8 cellular contexts compared by ENCODE assay signal in the genomic region with DNA sequence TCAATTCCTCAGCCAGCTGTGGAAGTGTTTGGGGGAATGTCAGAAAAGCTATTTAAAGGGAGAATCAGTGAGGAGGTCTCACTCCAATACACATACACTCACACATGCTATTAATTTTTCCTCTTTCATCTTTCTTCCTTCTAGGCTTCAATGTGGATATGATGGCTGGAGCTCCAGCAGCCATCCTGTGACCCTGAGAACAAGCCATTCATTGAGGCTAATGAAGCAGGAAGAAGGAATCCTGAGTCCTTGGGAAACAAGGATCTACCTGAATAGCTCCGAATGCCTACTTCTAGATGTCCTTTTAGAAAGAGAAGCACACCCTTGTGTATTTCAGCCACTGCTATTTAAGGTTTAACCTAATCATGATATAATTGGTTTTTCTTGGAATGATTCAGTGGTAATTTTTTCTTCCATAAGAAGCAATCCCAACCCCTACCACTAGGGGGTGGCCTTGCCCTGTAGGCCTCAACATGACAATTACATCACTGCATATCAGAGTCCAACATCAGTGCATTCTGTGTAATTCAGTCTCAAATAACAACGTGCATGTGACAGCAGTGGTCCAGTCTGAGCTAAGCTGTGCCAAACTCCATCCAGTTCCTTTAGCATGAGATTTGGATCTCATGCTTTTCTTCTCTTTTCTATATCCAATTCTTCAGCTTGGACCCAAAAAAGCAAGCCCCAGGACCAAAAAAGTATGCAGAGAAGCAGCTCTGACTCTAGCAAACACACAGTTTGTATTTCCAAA.
DNase-seq lines count a peak whose midpoint lies in the region; ATAC-seq and TF ChIP-seq lines count a peak whose summit lies in the region.

No MANE protein-coding gene starts in this region.

- H3K27me3 ChIP-seq in Caco-2 (replicated peaks; ENCODE audit: control insufficient read depth, insufficient read depth, low read length) (no peaks in the 10 kb centered on the region), IMR-90 (ENCODE audit: control insufficient read depth, insufficient read depth, low read length) (no peaks in the 10 kb centered on the region), gastroesophageal sphincter (no peaks in the 10 kb centered on the region), uterus (no peaks in the 10 kb centered on the region)

- H3K36me3 ChIP-seq in Caco-2 (ENCODE audit: control insufficient read depth, insufficient read depth, low read length) (no peaks in the 10 kb centered on the region), IMR-90 (ENCODE audit: control insufficient read depth, insufficient read depth, low read length) (no peaks in the 10 kb centered on the region), gastroesophageal sphincter (no peaks in the 10 kb centered on the region), uterus (no peaks in the 10 kb centered on the region)

- H4K91ac ChIP-seq in IMR-90 (ENCODE audit: insufficient read depth, low read depth, low read length): 0 out of 2 replicates have a peak overlapping the region, but pooled peaks have one; percentile 12

- H2AK5ac ChIP-seq in IMR-90 (ENCODE audit: low read depth, low read length): 0 out of 2 replicates have a peak overlapping the region, but pooled peaks have one; percentile 31

- peaks cover 5% of the 10 kb centered on the region; the same call in 1 of the 2 replicates for H3K4me1 ChIP-seq in Caco-2
- H3K4me1 ChIP-seq in IMR-90 (ENCODE audit: control insufficient read depth, insufficient read depth, low read length): peaks cover 2% of the 10 kb centered on the region; the same call in 1 of the 2 replicates
- H3K4me1 ChIP-seq in gastroesophageal sphincter: peaks cover 0 to 4% (median 0%) of the 10 kb centered on the region in 3 donors
- no peaks in the 10 kb centered on the region for H3K4me1 ChIP-seq in uterus

- peak overlapping the region; percentile 8 for H2BK5ac ChIP-seq in IMR-90 (ENCODE audit: low read depth, low read length, poor library complexity, severe bottlenecking)

- H3K18ac ChIP-seq in IMR-90 (ENCODE audit: low read depth, low read length): peak overlapping the region; percentile 16; the same call in 1 of the 2 replicates

- H3K79me1 ChIP-seq in IMR-90 (ENCODE audit: low read depth in 1 of 2, low read length in 2 of 2): no peaks in the 10 kb centered on the region

- H2AK9ac ChIP-seq in IMR-90 (replicated peaks; ENCODE audit: low read depth, low read length, poor library complexity): peak overlapping the region; percentile 8

- H3K4me2 ChIP-seq in IMR-90 (ENCODE audit: low read depth, low read length): no peak overlapping the region

- dilution Hi-C loops in IMR-90 (cut with HindIII; ENCODE audit: low sequenced_read_pairs, unreplicated experiment): no loop called here

- POLR2A ChIA-PET in Caco-2 (lab: Charles Lee): no interaction called here
- POLR2A ChIA-PET in IMR-90 (lab: Charles Lee; ENCODE audit: unreplicated experiment): no interaction called here

- no peaks in the 10 kb centered on the region for H3K27me3 Mint-ChIP-seq in Caco-2 (ENCODE audit: insufficient read depth, unreplicated experiment)

- intact Hi-C loops in Caco-2 (cut with micrococcal nuclease; ENCODE audit: unreplicated experiment) (loop anchor here (1.0 to 5.0 kb wide), 5 partner anchors 81 to 291 kb away; no protein-coding TSS in a partner anchor), IMR-90 (cut with micrococcal nuclease) (no loop called here), posterior cingulate gyrus (cut with DNase I) (loop anchor here (1.0 to 5.0 kb wide), 4 partner anchors 81 to 245 kb away; no protein-coding TSS in a partner anchor), uterus (cut with DNase I; ENCODE audit: low total_unique reads) (no loop called here)

- H3K4me3 ChIP-seq in Caco-2 (ENCODE audit: low read depth, low read length) (no peak overlapping the region), IMR-90 (ENCODE audit: insufficient read depth, low read depth, low read length) (no peak overlapping the region), gastroesophageal sphincter (no peak overlapping the region), uterus (no peak overlapping the region)

- H3K36me3 Mint-ChIP-seq in Caco-2 (ENCODE audit: insufficient read depth, unreplicated experiment): no peaks in the 10 kb centered on the region

- no peaks in the 10 kb centered on the region; the same call in 1 of the 2 replicates for H3K9me1 ChIP-seq in IMR-90 (ENCODE audit: insufficient read depth, low read length)

- H3K9me3 Mint-ChIP-seq in Caco-2 (ENCODE audit: unreplicated experiment): no peaks in the 10 kb centered on the region

- no peak for TF ChIP-seq POLR2A in IMR-90 (IDR thresholded peaks at IDR 0.05; ENCODE audit: low read depth, low read length)
- TF ChIP-seq POLR2A in Raji (IDR thresholded peaks at IDR 0.05; ENCODE audit: insufficient read depth, low read depth, low read length): peak; percentile 47; the same call in 1 of the 2 replicates
- no peak for TF ChIP-seq POLR2A in gastroesophageal sphincter (IDR thresholded peaks at IDR 0.05)
- no peak for TF ChIP-seq POLR2A in uterus (IDR thresholded peaks at IDR 0.05)

- no peak overlapping the region for H3K4me3 Mint-ChIP-seq in Caco-2 (ENCODE audit: unreplicated experiment)

- in situ Hi-C loops in IMR-90 (cut with MboI; ENCODE audit: low sequenced_read_pairs): loop anchor here (5.0 kb wide), 1 partner anchor 241 kb away; no protein-coding TSS in a partner anchor

- no peak overlapping the region for H3K4ac ChIP-seq in IMR-90 (ENCODE audit: low read depth, low read length)

- WGBS in IMR-90 (ENCODE audit: extremely low coverage in 2 of 2, insufficient read length in 1 of 2), 2 experiments: no CpG with 5 or more reads among the region's 2 CpGs
- WGBS in gastroesophageal sphincter (ENCODE audit: low coverage in 1 of 2), 2 donors: 8 to 12% methylated on average over 1 to 2 of the region's 2 CpGs

- H3K14ac ChIP-seq in IMR-90 (replicated peaks; ENCODE audit: low read depth, low read length): peak overlapping the region; percentile 19; the same call in 1 of the 2 replicates

- H3K56ac ChIP-seq in IMR-90 (ENCODE audit: extremely low read depth, insufficient read depth, low read length): no peak overlapping the region

- peak; percentile 82 to 93 for TF ChIP-seq CTCF in Caco-2 (IDR thresholded peaks at IDR 0.05; ENCODE audit: insufficient read depth in 1 of 2, low read depth in 1 of 2, low read length in 1 of 2, severe bottlenecking in 1 of 2, unreplicated experiment in 1 of 2)
- peak; percentile 55 for TF ChIP-seq CTCF in GM20000 (IDR thresholded peaks at IDR 0.05; ENCODE audit: extremely low read depth, missing control alignments)
- TF ChIP-seq CTCF in IMR-90 (conservative IDR thresholded peaks at IDR 0.05; ENCODE audit: low read depth, low read length): peak; percentile 92
- TF ChIP-seq CTCF in gastroesophageal sphincter (IDR thresholded peaks at IDR 0.05): peak; percentile 88 to 93 (median 90)
- peak; percentile 78 to 87 (median 84) for TF ChIP-seq CTCF in uterus (IDR thresholded peaks at IDR 0.05)

- H2AFZ ChIP-seq in IMR-90 (replicated peaks; ENCODE audit: low read length, poor library complexity): no peak overlapping the region

- 0 out of 3 replicates have a peak overlapping the region, but pooled peaks have one; percentile 52 for H2BK15ac ChIP-seq in IMR-90 (ENCODE audit: low read depth, low read length)

- peak; percentile 87 for TF ChIP-seq RAD21 in IMR-90 (IDR thresholded peaks at IDR 0.05; ENCODE audit: low read length)

- H3K23ac ChIP-seq in IMR-90 (ENCODE audit: low read depth, low read length): no peak overlapping the region

- H3K4me1 Mint-ChIP-seq in Caco-2 (ENCODE audit: low read depth, unreplicated experiment): peaks cover 8% of the 10 kb centered on the region

- TF ChIP-seq EP300 in gastroesophageal sphincter (IDR thresholded peaks at IDR 0.05): no peak

- H2BK20ac ChIP-seq in IMR-90 (ENCODE audit: low read depth, low read length): no peak overlapping the region

- DNase-seq in Caco-2: peak in 1 of 2 experiments; percentile 74
- no peak for DNase-seq in GM20000 (ENCODE audit: low spot score)
- DNase-seq in IMR-90: peak; percentile 79
- DNase-seq in activated gamma-delta T cell treated with anti-CD3 and anti-CD28 coated beads, Interleukin-2, amount 50 U/mL, for 16 hours (ENCODE audit: low read depth): peak; percentile 56
- peak in 6 of 10 donors; percentile 34 to 92 (median 56) for DNase-seq in posterior cingulate gyrus
- DNase-seq in uterus: peak; percentile 45 to 46

- BruUV-seq in Caco-2 (replicated peaks; lab: Mats Ljungman, UMichigan) (no TSS peak), IMR-90 (replicated peaks; lab: Mats Ljungman, UMichigan) (no TSS peak)

- ATAC-seq in IMR-90 (ENCODE audit: low read depth) (peak; percentile 98), gastroesophageal sphincter (peak; percentile 80)

- no peaks in the 10 kb centered on the region for H4K20me1 ChIP-seq in IMR-90 (ENCODE audit: insufficient read depth, low read length)

- no peak overlapping the region for H3K27ac Mint-ChIP-seq in Caco-2 (ENCODE audit: unreplicated experiment)

- CTCF ChIA-PET in Caco-2 (lab: Charles Lee): interaction anchor here (0.6 to 1.7 kb wide), 3 partner anchors 94 to 249 kb away, joined by 3 to 7 read pairs (median 3); no protein-coding TSS in a partner anchor
- CTCF ChIA-PET in IMR-90 (lab: Yijun Ruan, JAX): interaction anchor here (0.6 to 2.4 kb wide), 8 partner anchors 11 to 246 kb away, joined by 3 to 12 read pairs (median 6); no protein-coding TSS in a partner anchor

- no peak overlapping the region for H3K27ac ChIP-seq in IMR-90 (ENCODE audit: insufficient read depth, low read length)
- peak overlapping the region in 1 of 4 donors; percentile 13 for H3K27ac ChIP-seq in gastroesophageal sphincter
- no peak overlapping the region for H3K27ac ChIP-seq in uterus

- H3K9me3 ChIP-seq in Caco-2 (no peaks in the 10 kb centered on the region), IMR-90 (ENCODE audit: control insufficient read depth, insufficient read depth, low read length) (no peaks in the 10 kb centered on the region), gastroesophageal sphincter (no peaks in the 10 kb centered on the region), uterus (no peaks in the 10 kb centered on the region)

- no peak overlapping the region for H4K5ac ChIP-seq in IMR-90 (ENCODE audit: low read depth, low read length)

- peak overlapping the region; percentile 35; the same call in 1 of the 2 replicates for H2BK120ac ChIP-seq in IMR-90 (ENCODE audit: low read depth, low read length)

- H4K8ac ChIP-seq in IMR-90 (ENCODE audit: low read depth in 2 of 2, low read length in 2 of 2): no peak overlapping the region

- no peak overlapping the region for H3K9ac ChIP-seq in IMR-90 (ENCODE audit: low read depth, low read length)

TF ChIP-seq in IMR-90, 13 proteins besides CTCF, POLR2A, EP300 and RAD21 (continues in another document):
- TF ChIP-seq FOS (IDR thresholded peaks at IDR 0.05; ENCODE audit: low read depth, low read length): no peak
- peak; percentile 60 for TF ChIP-seq CEBPB (IDR thresholded peaks at IDR 0.05; ENCODE audit: low read depth, low read length)
- no peak for TF ChIP-seq MAZ (IDR thresholded peaks at IDR 0.05; ENCODE audit: borderline replicate concordance, low read depth, low read length)
- TF ChIP-seq RFX5 (IDR thresholded peaks at IDR 0.05; ENCODE audit: low read depth, low read length): no peak
- no peak for TF ChIP-seq MXI1 (IDR thresholded peaks at IDR 0.05; ENCODE audit: borderline replicate concordance, low read depth, low read length)
- peak; percentile 93 for TF ChIP-seq SMC3 (IDR thresholded peaks at IDR 0.05; ENCODE audit: low read depth, low read length)

Comparison
In these comparisons a context has a peak if more than half of its experiments do, and no peak if none do; other contexts are left out.
1. intact Hi-C loops: an anchor here in Caco-2 (1.0 to 5.0 kb wide) and posterior cingulate gyrus (1.0 to 5.0 kb wide); none called in IMR-90 and uterus.